In genomic region chr9:133882849-133883248, GRCh38 we compare ENCODE assay signal across 21 cellular contexts.
DNase-seq lines count a peak whose midpoint lies in the region; FAIRE-seq and TF ChIP-seq lines count a peak whose summit lies in the region.
"Had no signal": no experiment of that assay in that cellular context is flagged by ENCODE, and none has a peak within 500 bp of the region (broad histone marks: within the 10 kb centered on the region; RNA-seq: fewer than 3 reads in every experiment).

No MANE protein-coding gene starts in this region.

- intact Hi-C loops in thyroid gland (cut with DNase I) = no loop called here

- peak overlapping the region; percentile 89 for H3K27ac Mint-ChIP-seq in astrocyte (ENCODE audit: unreplicated experiment)
- H3K27ac Mint-ChIP-seq: activated naive CD8-positive, alpha-beta T cell; dendritic cell treated with granulocyte-macrophage colony-stimulating factor and Interleukin-4, amounts not matched to agents 40 ng/mL and 50 ng/mL, for 4 days had no signal

- WGBS in liver = 67% methylated on average over 5 of the region's 5 CpGs
- 91% methylated on average over 5 of the region's 5 CpGs for WGBS in thymus
- WGBS in thyroid gland, 2 donors = 96% methylated on average over 5 of the region's 5 CpGs

- FAIRE-seq in astrocyte (lab: Jason Lieb, UNC) = no peak
- FAIRE-seq: D721Med had no signal

- H3K4me1 ChIP-seq in astrocyte (ENCODE audit: insufficient read depth, low read length) = peaks cover 22% of the 10 kb centered on the region
- H3K4me1 ChIP-seq in liver (ENCODE audit: control insufficient read depth in 4 of 4, insufficient read depth in 4 of 4, low read length in 3 of 4) = peaks cover 54 to 98% (median 82%) of the 10 kb centered on the region in 4 donors
- H3K4me1 ChIP-seq in thymus (ENCODE audit: control insufficient read depth, insufficient read depth, low read length) = no peaks in the 10 kb centered on the region
- H3K4me1 ChIP-seq in thyroid gland = peaks cover 0 to 6% of the 10 kb centered on the region in 2 donors

- no peaks in the 10 kb centered on the region for H3K27me3 Mint-ChIP-seq in astrocyte (ENCODE audit: low read depth, unreplicated experiment)
- H3K27me3 Mint-ChIP-seq: activated naive CD8-positive, alpha-beta T cell; dendritic cell treated with granulocyte-macrophage colony-stimulating factor and Interleukin-4, amounts not matched to agents 40 ng/mL and 50 ng/mL, for 4 days had no signal

- H3K4me1 Mint-ChIP-seq in astrocyte (ENCODE audit: low read depth, unreplicated experiment) = peaks cover 42% of the 10 kb centered on the region

- peaks cover 12% of the 10 kb centered on the region for H3K36me3 Mint-ChIP-seq in astrocyte (ENCODE audit: low read depth, unreplicated experiment)
- H3K36me3 Mint-ChIP-seq: activated naive CD8-positive, alpha-beta T cell had no signal

- H3K9ac ChIP-seq in astrocyte (ENCODE audit: low read length) (no peak overlapping the region), liver (ENCODE audit: low read depth in 1 of 2, low read length in 2 of 2) (peak overlapping the region; percentile 51 to 85)

- no peak overlapping the region for H3K4me3 Mint-ChIP-seq in astrocyte (ENCODE audit: unreplicated experiment)
- H3K4me3 Mint-ChIP-seq: activated naive CD8-positive, alpha-beta T cell; dendritic cell treated with granulocyte-macrophage colony-stimulating factor and Interleukin-4, amounts not matched to agents 40 ng/mL and 50 ng/mL, for 4 days had no signal

- H2AFZ ChIP-seq in astrocyte (ENCODE audit: low read depth, low read length) = no peak overlapping the region

- no peaks in the 10 kb centered on the region for H3K9me3 Mint-ChIP-seq in astrocyte (ENCODE audit: unreplicated experiment)
- H3K9me3 Mint-ChIP-seq: dendritic cell treated with granulocyte-macrophage colony-stimulating factor and Interleukin-4, amounts not matched to agents 40 ng/mL and 50 ng/mL, for 4 days had no signal

- H3K27me3 ChIP-seq in astrocyte (ENCODE audit: insufficient read depth, low read length) (no peaks in the 10 kb centered on the region), liver (ENCODE audit: control insufficient read depth in 4 of 4, insufficient read depth in 4 of 4, low read length in 3 of 4) (no peaks in the 10 kb centered on the region), thymus (ENCODE audit: control insufficient read depth, insufficient read depth) (no peaks in the 10 kb centered on the region), thyroid gland (no peaks in the 10 kb centered on the region)
- H3K27me3 ChIP-seq: MG63 had no signal

- H3K9me3 ChIP-seq in astrocyte (ENCODE audit: insufficient read depth, low read depth, low read length) (no peaks in the 10 kb centered on the region), liver (ENCODE audit: control insufficient read depth in 4 of 4, low read length in 3 of 4) (no peaks in the 10 kb centered on the region), thymus (ENCODE audit: control insufficient read depth) (no peaks in the 10 kb centered on the region), thyroid gland (no peaks in the 10 kb centered on the region)
- H3K9me3 ChIP-seq: MG63, mucosa of descending colon had no signal

- peak; percentile 22 for DNase-seq in DMS 273 (lab: John Stamatoyannopoulos, UW; ENCODE audit: unreplicated experiment)
- DNase-seq in DMS 273 treated with DMSO at 0.1 percent for 48 hours (lab: John Stamatoyannopoulos, UW) = no peak
- no peak for DNase-seq in astrocyte (ENCODE audit: low read depth)
- no peak for DNase-seq in ureter (ENCODE audit: low spot score)
- no peak for DNase-seq in central memory CD4-positive, alpha-beta T cell
- no peak for DNase-seq in thyroid gland
- DNase-seq: activated CD4-positive, CD25-positive, alpha-beta regulatory T cell; activated CD8-positive, alpha-beta memory T cell treated with anti-CD3 and anti-CD28 coated beads for 24 hours; foreskin melanocyte; kidney glomerular epithelial cell; MG63; mucosa of descending colon; NCI-H1930; right cardiac atrium; T-helper 2 cell had no signal

- TF ChIP-seq CTCF in astrocyte (IDR thresholded peaks at IDR 0.05; ENCODE audit: insufficient read depth, low read depth, low read length) = no peak
- TF ChIP-seq CTCF in liver (IDR thresholded peaks at IDR 0.05; ENCODE audit: low read depth, low read length, missing input control) = no peak
- TF ChIP-seq CTCF in thyroid gland (IDR thresholded peaks at IDR 0.05) = no peak

- peaks cover 99% of the 10 kb centered on the region for H3K79me2 ChIP-seq in astrocyte (ENCODE audit: insufficient read depth, low read length)

- TF ChIP-seq POLR2A in thyroid gland (IDR thresholded peaks at IDR 0.05) = no peak

- H3K27ac ChIP-seq in astrocyte (ENCODE audit: low read depth, low read length) = no peak overlapping the region
- H3K27ac ChIP-seq in liver (ENCODE audit: low read depth in 1 of 2, low read length in 2 of 2) = peak overlapping the region; percentile 84 to 99
- peak overlapping the region; percentile 6 for H3K27ac ChIP-seq in thymus (ENCODE audit: low read depth)
- no peak overlapping the region for H3K27ac ChIP-seq in thyroid gland
- H3K27ac ChIP-seq: 22Rv1 had no signal

- no peak for TF ChIP-seq RAD21 in liver (IDR thresholded peaks at IDR 0.05)

- H3K4me2 ChIP-seq in astrocyte (ENCODE audit: low read length) = no peak overlapping the region

- H3K4me3 ChIP-seq in astrocyte (ENCODE audit: insufficient read depth, low read depth, low read length) (no peak overlapping the region), liver (ENCODE audit: low read depth in 1 of 3, low read length in 3 of 3) (no peak overlapping the region), thymus (ENCODE audit: low read length) (no peak overlapping the region), thyroid gland (replicated peaks in 1 of 3) (no peak overlapping the region)
- H3K4me3 ChIP-seq: MG63, mucosa of descending colon had no signal

- no peaks in the 10 kb centered on the region for H3K36me3 ChIP-seq in astrocyte (ENCODE audit: insufficient read depth, low read length)
- H3K36me3 ChIP-seq in liver (ENCODE audit: control insufficient read depth in 4 of 4, insufficient read depth in 3 of 4, low read depth in 1 of 4, low read length in 3 of 4) = no peaks in the 10 kb centered on the region
- no peaks in the 10 kb centered on the region for H3K36me3 ChIP-seq in thymus (ENCODE audit: control insufficient read depth, insufficient read depth)
- H3K36me3 ChIP-seq in thyroid gland = no peaks in the 10 kb centered on the region
- H3K36me3 ChIP-seq: MG63 had no signal

- H4K20me1 ChIP-seq in astrocyte (ENCODE audit: insufficient read depth, low read length) = peaks cover 47% of the 10 kb centered on the region

TF ChIP-seq in liver, 16 proteins besides CTCF, POLR2A, EP300 and RAD21 (continues in another document):
- TF ChIP-seq FOXA2 (IDR thresholded peaks at IDR 0.05) (no peak), REST (IDR thresholded peaks at IDR 0.05) (no peak), TAF1 (conservative IDR thresholded peaks at IDR 0.05) (no peak), EGR1 (IDR thresholded peaks at IDR 0.05; ENCODE audit: low read depth in 2 of 2) (no peak), MAX (IDR thresholded peaks at IDR 0.05) (no peak), JUND (IDR thresholded peaks at IDR 0.05) (no peak), RXRA (IDR thresholded peaks at IDR 0.05) (no peak), HNF4G (IDR thresholded peaks at IDR 0.05) (no peak), ZBTB33 (IDR thresholded peaks at IDR 0.05) (no peak), NR2F2 (IDR thresholded peaks at IDR 0.05) (no peak), HNF4A (conservative IDR thresholded peaks at IDR 0.05) (no peak), FOXA1 (IDR thresholded peaks at IDR 0.05) (no peak), GABPA (IDR thresholded peaks at IDR 0.05 in 1 of 2, conservative IDR thresholded peaks at IDR 0.05 in 1 of 2) (no peak), YY1 (IDR thresholded peaks at IDR 0.05) (no peak)

Comparison
In these comparisons a context has a peak if more than half of its experiments do, and no peak if none do; other contexts are left out.
1. H3K27ac ChIP-seq: peak in liver (2 of 2) and thymus (single experiment); none in astrocyte (single experiment) and thyroid gland (0 of 3).